ENCODE assay signal across 18 cellular contexts in genomic region chr6:3727036-3727435, GRCh38. TPM values are rescaled to one million over a fixed set of nuclear protein-coding genes. Genes with fewer than 3 reads are reported as not detected.
"Had no signal": no experiment of that assay in that cellular context is flagged by ENCODE, and none has a peak within 500 bp of the region (broad histone marks: within the 10 kb centered on the region; RNA-seq: fewer than 3 reads in every experiment).

No MANE protein-coding gene starts in this region.

- H3K4me1 ChIP-seq: parathyroid adenoma, psoas muscle had no signal

- H3K36me3 Mint-ChIP-seq: naive thymus-derived CD4-positive, alpha-beta T cell had no signal

- H3K27ac Mint-ChIP-seq: naive thymus-derived CD4-positive, alpha-beta T cell; nephron progenitor cell had no signal

- H3K27me3 ChIP-seq: esophagus muscularis mucosa, gastrocnemius medialis, heart right ventricle, right lobe of liver, transverse colon had no signal

- ATAC-seq: gastrocnemius medialis; naive thymus-derived CD4-positive, alpha-beta T cell had no signal

- H3K4me3 ChIP-seq: coronary artery, esophagus muscularis mucosa, gastrocnemius medialis, heart right ventricle, psoas muscle, right lobe of liver, transverse colon had no signal

- H3K27ac ChIP-seq: epithelial cell of prostate, esophagus muscularis mucosa, gastrocnemius medialis, parathyroid adenoma, psoas muscle, right lobe of liver, transverse colon had no signal

- DNase-seq: caudate nucleus; effector memory CD4-positive, alpha-beta T cell; gastrocnemius medialis; heart right ventricle; islet precursor cell; mammary epithelial cell; naive thymus-derived CD4-positive, alpha-beta T cell; nephron progenitor cell; psoas muscle; retina; stimulated activated naive CD4-positive, alpha-beta T cell treated with Interleukin-2 at 50 U/mL for 16 hours; transverse colon had no signal

- FAIRE-seq: endometrium had no signal

- H3K36me3 ChIP-seq: transverse colon had no signal

- H3K9me3 Mint-ChIP-seq: naive thymus-derived CD4-positive, alpha-beta T cell; nephron progenitor cell had no signal

- H3K9me3 ChIP-seq: esophagus muscularis mucosa, gastrocnemius medialis, heart right ventricle, psoas muscle, right lobe of liver, transverse colon had no signal

- H3K9ac ChIP-seq: parathyroid adenoma had no signal

- H3K4me3 Mint-ChIP-seq: naive thymus-derived CD4-positive, alpha-beta T cell; nephron progenitor cell had no signal

- H2AFZ ChIP-seq: parathyroid adenoma had no signal

RNA-seq across cellular contexts. Expression of gene PXDC1, which starts 24.5 kb away (rescaled TPM):
- polyA plus RNA-seq: naive thymus-derived CD4-positive, alpha-beta T cell had no signal
